Comparison of ENCODE assay signal across 1 cellular context in genomic region chr7:45241339-45242109, GRCh38.
TF ChIP-seq lines count a peak whose summit lies in the region.

No MANE protein-coding gene starts in this region.

TF ChIP-seq in K562, 482 proteins besides CTCF, POLR2A, EP300 and RAD21 (continued from another document):
- peak in 1 of 2 experiments; percentile 40 for TF ChIP-seq E2F6 (IDR thresholded peaks at IDR 0.05; ENCODE audit: borderline replicate concordance in 1 of 2, extremely low read depth in 1 of 2, insufficient read depth in 1 of 2, insufficient read length in 1 of 2, low read depth in 1 of 2, low read length in 1 of 2, poor library complexity in 1 of 2, severe bottlenecking in 1 of 2)
- TF ChIP-seq MAFG (tag; conservative IDR thresholded peaks at IDR 0.05): peak; percentile 73
- TF ChIP-seq ZEB2 (IDR thresholded peaks at IDR 0.05): peak; percentile 70; the same call in 1 of the 2 replicates
- no peak for TF ChIP-seq ZNF24 (IDR thresholded peaks at IDR 0.05)
- peak; percentile 41; the same call in 1 of the 2 replicates for TF ChIP-seq MAFK (IDR thresholded peaks at IDR 0.05; ENCODE audit: low read length)
- TF ChIP-seq HDAC2 (IDR thresholded peaks at IDR 0.05): no peak
- peak; percentile 85 for TF ChIP-seq C11orf30 (IDR thresholded peaks at IDR 0.05; ENCODE audit: low read depth)
- TF ChIP-seq ZNF695 (CRISPR knock-in tag; IDR thresholded peaks at IDR 0.05): no peak
- no peak for TF ChIP-seq THRAP3 (IDR thresholded peaks at IDR 0.05; ENCODE audit: borderline replicate concordance)
- peak; percentile 91 for TF ChIP-seq NFE2 (IDR thresholded peaks at IDR 0.05; ENCODE audit: low read depth)
